ENCODE assay signal across 8 cellular contexts in the genomic region with DNA sequence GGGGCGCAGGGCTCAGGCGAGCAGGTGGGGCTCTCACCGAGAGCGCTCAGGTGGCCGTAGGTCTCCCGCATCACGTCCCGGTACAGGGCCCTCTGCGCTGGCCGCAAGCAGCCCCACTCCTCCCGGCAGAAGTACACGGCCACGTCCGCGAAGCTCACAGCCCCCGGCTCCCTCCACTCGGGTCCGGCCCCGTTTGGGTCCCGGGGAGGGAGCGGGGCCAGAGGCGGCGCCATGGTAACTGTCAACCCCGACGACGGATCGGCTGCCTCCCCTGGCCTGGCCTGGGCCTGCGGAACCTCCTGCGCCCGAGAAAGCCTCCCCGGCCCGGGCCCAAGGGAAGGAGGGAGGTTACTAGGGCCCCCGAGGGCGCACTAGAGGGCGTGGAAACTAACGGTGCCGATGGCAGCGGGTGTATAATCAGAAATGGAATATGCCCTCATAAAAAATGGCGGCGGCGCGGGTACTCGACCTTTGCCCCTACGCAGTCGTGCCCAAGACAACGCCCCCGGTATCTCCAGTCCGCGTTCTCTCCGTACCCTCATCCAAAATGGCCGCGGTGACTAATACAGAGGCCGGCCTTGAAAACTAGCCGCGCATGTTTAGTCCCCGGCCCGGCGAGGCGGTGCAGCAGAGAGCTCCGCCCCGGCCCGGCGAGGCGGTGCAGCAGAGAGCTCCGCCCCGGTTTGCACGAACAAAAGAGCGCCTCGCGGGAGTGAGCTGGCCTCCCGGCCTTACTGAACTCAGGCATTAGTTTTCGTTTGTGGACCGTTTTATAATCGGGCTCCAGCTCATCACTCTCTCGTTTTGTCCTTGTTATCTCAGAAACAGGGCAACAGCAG. TPM values are rescaled to one million over a fixed set of nuclear protein-coding genes. Genes with fewer than 3 reads are reported as not detected.
DNase-seq lines count a peak whose midpoint lies in the region; ATAC-seq, FAIRE-seq and TF ChIP-seq lines count a peak whose summit lies in the region.

TSS of gene ZNF764 (minus strand) at position 425 of the 839 bp plus-strand sequence. CDS start at position 233, 192 bp downstream.

- no peaks in the 10 kb centered on the region for H3K27me3 Mint-ChIP-seq in dendritic cell treated with granulocyte-macrophage colony-stimulating factor and Interleukin-4, amounts not matched to agents 40 ng/mL and 50 ng/mL, for 4 days

- TF ChIP-seq CTCF in HepG2 (CRISPR knock-in tag; IDR thresholded peaks at IDR 0.05) = no peak; the same call in none of the 2 replicates

- CTCF ChIA-PET in HepG2 (lab: Yijun Ruan, JAX; ENCODE audit: low intra/inter-chr PET ratio, low total read pairs) = interaction anchor here (1.1 kb wide), 2 partner anchors 23 to 40 kb away, joined by 3 to 4 read pairs; partner anchors contain the start of gene ZNF747

- peak; percentile 47 for TF ChIP-seq RAD21 in HepG2 (CRISPR knock-in tag; IDR thresholded peaks at IDR 0.05)

- in situ Hi-C loops in HepG2 (cut with HindIII; ENCODE audit: extremely low pct_ligation_motif_present, low pct_unique_long_range_greater_than_20kb) = no loop called here

- WGBS in HepG2 (ENCODE audit: low lambda C conversion rate) = 1% methylated on average over 44 of the region's 75 CpGs

- H3K4me1 Mint-ChIP-seq in dendritic cell treated with granulocyte-macrophage colony-stimulating factor and Interleukin-4, amounts not matched to agents 40 ng/mL and 50 ng/mL, for 4 days (ENCODE audit: low read depth) = peaks cover 65% of the 10 kb centered on the region

- H3K79me2 ChIP-seq in HepG2 (ENCODE audit: insufficient read depth, low read length) = peaks cover 21% of the 10 kb centered on the region

- H3K4me1 ChIP-seq in HepG2 (ENCODE audit: insufficient read depth, low read length) = peaks cover 40% of the 10 kb centered on the region

- H3K36me3 Mint-ChIP-seq in dendritic cell treated with granulocyte-macrophage colony-stimulating factor and Interleukin-4, amounts not matched to agents 40 ng/mL and 50 ng/mL, for 4 days (ENCODE audit: low read depth) = peaks cover 48% of the 10 kb centered on the region

- DNase-seq in CD1c-positive myeloid dendritic cell (ENCODE audit: extremely low spot score) = peak; percentile 99
- DNase-seq in NCI-H774 (lab: John Stamatoyannopoulos, UW) = peak; percentile 97
- peak; percentile 95 to 96 for DNase-seq in activated CD4-positive, alpha-beta T cell treated with anti-CD3 and anti-CD28 coated beads, Interleukin-2, amount 50 U/mL, for 4 hours
- DNase-seq in HepG2 (ENCODE audit: low spot score) = peak; percentile 99
- peak; percentile 94 for DNase-seq in stimulated activated CD4-positive, alpha-beta T cell treated with anti-CD3 and anti-CD28 coated beads, Interleukin-4, amount 100 ng/mL, for 1 hour

- H3K27ac ChIP-seq in HepG2 (ENCODE audit: extremely low read length, insufficient read depth, low read length) = peak within 1 kb of the TSS; percentile 95

- H3K4me2 ChIP-seq in HepG2 (ENCODE audit: low read depth, low read length) = peak within 1 kb of the TSS; percentile 93

- FAIRE-seq in HepG2 (lab: Jason Lieb, UNC) = peak; percentile 93

- TF ChIP-seq POLR2A in HepG2 (IDR thresholded peaks at IDR 0.05; ENCODE audit: insufficient read depth in 1 of 2, low read depth in 2 of 2, low read length in 2 of 2) = peak; percentile 80 to 90

- intact Hi-C loops in dendritic cell treated with granulocyte-macrophage colony-stimulating factor and Interleukin-4, amounts not matched to agents 40 ng/mL and 50 ng/mL, for 4 days (cut with micrococcal nuclease) = no loop called here
- intact Hi-C loops in HepG2 (cut with micrococcal nuclease; ENCODE audit: unreplicated experiment) = loop anchor here (1.0 to 5.0 kb wide), 4 partner anchors 13 to 39 kb away; partner anchors contain the start of genes ZNF688, ZNF747 and ZNF768

- POLR2A ChIA-PET in HepG2 (lab: Yijun Ruan, JAX) = interaction anchor here (0.5 to 4.0 kb wide), 48 partner anchors 9 to 559 kb away, joined by 3 to 187 read pairs (median 5); partner anchors contain the start of genes ALDOA, DCTPP1, KAT8 and PRR14

- TSS peak; percentile 66 for BruUV-seq in HepG2 (replicated peaks; lab: Mats Ljungman, UMichigan)

- peak within 1 kb of the TSS; percentile 73 to 82 (median 82) for H3K4me3 ChIP-seq in HepG2 (replicated peaks in 1 of 3; ENCODE audit: insufficient read depth in 1 of 3, low read depth in 2 of 3, low read length in 3 of 3)

- H3K27ac Mint-ChIP-seq in dendritic cell treated with granulocyte-macrophage colony-stimulating factor and Interleukin-4, amounts not matched to agents 40 ng/mL and 50 ng/mL, for 4 days = peak within 1 kb of the TSS; percentile 99

- H2AFZ ChIP-seq in HepG2 (ENCODE audit: low read length) = peak within 1 kb of the TSS; percentile 78

- H3K9ac ChIP-seq in HepG2 (ENCODE audit: insufficient read depth, low read depth, low read length) = peak within 1 kb of the TSS; percentile 95

- peak within 1 kb of the TSS; percentile 92 for H3K4me3 Mint-ChIP-seq in dendritic cell treated with granulocyte-macrophage colony-stimulating factor and Interleukin-4, amounts not matched to agents 40 ng/mL and 50 ng/mL, for 4 days

- ATAC-seq in GM19372 (IDR thresholded peaks at IDR 0.05; ENCODE audit: low read depth, unreplicated experiment) (peak; percentile 84), HG03558 (IDR thresholded peaks at IDR 0.05; ENCODE audit: extremely low read depth, unreplicated experiment) (peak; percentile 65), HepG2 (peak; percentile 95)

- H3K9me3 Mint-ChIP-seq in dendritic cell treated with granulocyte-macrophage colony-stimulating factor and Interleukin-4, amounts not matched to agents 40 ng/mL and 50 ng/mL, for 4 days = no peaks in the 10 kb centered on the region

- TF ChIP-seq EP300 in HepG2 (IDR thresholded peaks at IDR 0.05; ENCODE audit: low read depth in 2 of 2, low read length in 2 of 2) (peak in 1 of 2 experiments; percentile 38; a peak in 2 of 4 replicates), HepG2 (CRISPR knock-in tag; IDR thresholded peaks at IDR 0.05; ENCODE audit: borderline replicate concordance) (no peak)

- H4K20me1 ChIP-seq in HepG2 (ENCODE audit: insufficient read depth, low read length) = no peaks in the 10 kb centered on the region

- H3K36me3 ChIP-seq in HepG2 (replicated peaks in 1 of 2; ENCODE audit: control insufficient read depth in 1 of 2, insufficient read depth in 2 of 2, low read length in 2 of 2) = peaks cover 0 to 25% of the 10 kb centered on the region in 2 experiments; a peak in 4 of 5 replicates

- no peaks in the 10 kb centered on the region for H3K27me3 ChIP-seq in HepG2 (ENCODE audit: control insufficient read depth in 1 of 2, insufficient read depth in 2 of 2, low read length in 2 of 2)

- no peaks in the 10 kb centered on the region for H3K9me3 ChIP-seq in HepG2 (ENCODE audit: low read length)

RNA-seq across cellular contexts. Expression of gene ZNF764, which starts in this region (rescaled TPM):
- 7.3 and 9.1 TPM in 2 replicates for total RNA-seq in HepG2 (2016; rRNA removed; fragmentation: Illumina TruSeq; extraction: Trizol)
- total RNA-seq in HepG2 (2016; cell fraction: cytosol; rRNA removed; fragmentation: Illumina TruSeq; extraction: Trizol; ENCODE audit: low read depth) = 2.8 and 3.1 TPM in 2 replicates
- 5.9 and 8.3 TPM in 2 replicates for total RNA-seq in HepG2 (2016; cell fraction: insoluble cytoplasmic fraction; rRNA removed; fragmentation: Illumina TruSeq; extraction: Trizol)
- total RNA-seq in HepG2 (2016; cell fraction: membrane; rRNA removed; fragmentation: Illumina TruSeq; extraction: Trizol) = 6.4 and 7.9 TPM in 2 replicates
- total RNA-seq in HepG2 (2016; cell fraction: nucleus; rRNA removed; fragmentation: Illumina TruSeq; extraction: Trizol) = 7.4 and 7.9 TPM in 2 replicates
- 4.1 and 4.8 TPM in 2 replicates for polyA plus RNA-seq in HepG2 (2011; rRNA removed)
- 4.1 and 4.5 TPM in 2 replicates for polyA plus RNA-seq in HepG2 (2011; cell fraction: cytosol; rRNA removed)
- polyA plus RNA-seq in HepG2 (2011; cell fraction: nucleus; rRNA removed) = 11.6 and 12.2 TPM in 2 replicates
- polyA plus RNA-seq in HepG2 (2012) = 3.6 and 4.9 TPM in 2 replicates
- polyA plus RNA-seq in HepG2 (2016; cell fraction: cytosol; fragmentation: Illumina TruSeq; extraction: Trizol; ENCODE audit: low read depth) = 1.7 and 2.0 TPM in 2 replicates
- 6.8 and 7.3 TPM in 2 replicates for polyA plus RNA-seq in HepG2 (2016; cell fraction: insoluble cytoplasmic fraction; fragmentation: Illumina TruSeq; extraction: Trizol; ENCODE audit: low read depth)
- 4.0 TPM in 2 replicates for polyA plus RNA-seq in HepG2 (2016; cell fraction: membrane; fragmentation: Illumina TruSeq; extraction: Trizol; ENCODE audit: low read depth)
- polyA plus RNA-seq in HepG2 (2016; cell fraction: nucleus; fragmentation: Illumina TruSeq; extraction: Trizol; ENCODE audit: insufficient read depth, low read depth) = 18.1 and 18.6 TPM in 2 replicates
- 4.3 and 10.8 TPM in 2 replicates for polyA minus RNA-seq in HepG2 (2011; rRNA and poly(A)+ RNA removed; ENCODE audit: low replicate concordance)
- 6.1 and 6.6 TPM in 2 replicates for polyA minus RNA-seq in HepG2 (2011; cell fraction: cytosol; rRNA and poly(A)+ RNA removed)
- polyA minus RNA-seq in HepG2 (2011; cell fraction: nucleus; rRNA and poly(A)+ RNA removed) = 7.7 and 8.7 TPM in 2 replicates

Comparison
In these comparisons a context has a peak if more than half of its experiments do, and no peak if none do; other contexts are left out.
1. Peak in every context shown above with its lines: DNase-seq, ATAC-seq, H3K4me3 ChIP-seq and H3K27ac ChIP-seq.